In the genomic region with DNA sequence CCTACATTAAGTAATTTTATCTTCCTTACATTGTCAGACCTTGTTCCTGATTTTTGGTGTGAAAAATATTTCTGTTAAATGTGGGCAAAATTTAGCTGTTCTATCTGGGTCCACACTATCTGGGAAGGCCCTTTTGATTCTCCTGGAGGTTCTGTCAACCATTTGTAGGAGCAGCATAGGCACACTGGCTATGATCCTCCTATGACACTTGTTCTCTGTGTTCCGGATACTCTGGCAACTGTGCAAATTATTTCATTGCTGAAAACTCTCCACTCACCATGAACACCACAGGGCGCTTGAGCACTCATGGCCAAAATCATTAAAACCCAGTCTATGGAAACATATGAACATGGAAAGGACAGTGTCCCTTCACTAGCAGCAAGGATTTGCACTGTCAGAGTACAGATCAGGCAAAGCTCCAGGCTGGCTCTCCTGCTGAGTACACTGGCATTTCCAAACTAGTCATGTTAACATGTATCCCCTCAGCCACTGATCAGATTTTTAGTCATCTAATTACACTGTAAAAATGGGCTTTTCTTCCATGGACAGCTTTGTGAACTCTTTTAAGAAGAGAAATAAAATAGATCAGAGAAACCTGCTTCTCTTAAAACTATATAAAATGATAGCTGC, we compare ENCODE assay signal across 1 cellular context.
TF ChIP-seq lines count a peak whose summit lies in the region.

No MANE protein-coding gene starts in this region.

TF ChIP-seq in GM12878, 131 proteins besides CTCF, POLR2A, EP300 and RAD21:
- TF ChIP-seq MEF2B (IDR thresholded peaks at IDR 0.05; ENCODE audit: partially characterized antibody, poor library complexity, severe bottlenecking) (no peak), RCOR1 (conservative IDR thresholded peaks at IDR 0.05; ENCODE audit: low read depth, low read length) (no peak), ETV6 (conservative IDR thresholded peaks at IDR 0.05 in 1 of 2, IDR thresholded peaks at IDR 0.05 in 1 of 2; ENCODE audit: borderline replicate concordance in 1 of 2, low read depth in 1 of 2) (no peak), ZZZ3 (IDR thresholded peaks at IDR 0.05; ENCODE audit: control insufficient read depth, insufficient read length, low read depth) (no peak), GABPA (IDR thresholded peaks at IDR 0.05; ENCODE audit: low read depth) (no peak), POLR2AphosphoS2 (IDR thresholded peaks at IDR 0.05; ENCODE audit: low read depth, low read length) (no peak)
- TF ChIP-seq, protein P1, sequence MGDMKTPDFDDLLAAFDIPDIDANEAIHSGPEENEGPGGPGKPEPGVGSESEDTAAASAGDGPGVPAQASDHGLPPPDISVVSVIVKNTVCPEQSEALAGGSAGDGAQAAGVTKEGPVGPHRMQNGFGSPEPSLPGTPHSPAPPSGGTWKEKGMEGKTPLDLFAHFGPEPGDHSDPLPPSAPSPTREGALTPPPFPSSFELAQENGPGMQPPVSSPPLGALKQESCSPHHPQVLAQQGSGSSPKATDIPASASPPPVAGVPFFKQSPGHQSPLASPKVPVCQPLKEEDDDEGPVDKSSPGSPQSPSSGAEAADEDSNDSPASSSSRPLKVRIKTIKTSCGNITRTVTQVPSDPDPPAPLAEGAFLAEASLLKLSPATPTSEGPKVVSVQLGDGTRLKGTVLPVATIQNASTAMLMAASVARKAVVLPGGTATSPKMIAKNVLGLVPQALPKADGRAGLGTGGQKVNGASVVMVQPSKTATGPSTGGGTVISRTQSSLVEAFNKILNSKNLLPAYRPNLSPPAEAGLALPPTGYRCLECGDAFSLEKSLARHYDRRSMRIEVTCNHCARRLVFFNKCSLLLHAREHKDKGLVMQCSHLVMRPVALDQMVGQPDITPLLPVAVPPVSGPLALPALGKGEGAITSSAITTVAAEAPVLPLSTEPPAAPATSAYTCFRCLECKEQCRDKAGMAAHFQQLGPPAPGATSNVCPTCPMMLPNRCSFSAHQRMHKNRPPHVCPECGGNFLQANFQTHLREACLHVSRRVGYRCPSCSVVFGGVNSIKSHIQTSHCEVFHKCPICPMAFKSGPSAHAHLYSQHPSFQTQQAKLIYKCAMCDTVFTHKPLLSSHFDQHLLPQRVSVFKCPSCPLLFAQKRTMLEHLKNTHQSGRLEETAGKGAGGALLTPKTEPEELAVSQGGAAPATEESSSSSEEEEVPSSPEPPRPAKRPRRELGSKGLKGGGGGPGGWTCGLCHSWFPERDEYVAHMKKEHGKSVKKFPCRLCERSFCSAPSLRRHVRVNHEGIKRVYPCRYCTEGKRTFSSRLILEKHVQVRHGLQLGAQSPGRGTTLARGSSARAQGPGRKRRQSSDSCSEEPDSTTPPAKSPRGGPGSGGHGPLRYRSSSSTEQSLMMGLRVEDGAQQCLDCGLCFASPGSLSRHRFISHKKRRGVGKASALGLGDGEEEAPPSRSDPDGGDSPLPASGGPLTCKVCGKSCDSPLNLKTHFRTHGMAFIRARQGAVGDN (IDR thresholded peaks at IDR 0.05), result no peak
